In genomic region chr2:10016001-10016801, GRCh38 we compare ENCODE assay signal across 16 cellular contexts. TPM values are rescaled to one million over a fixed set of nuclear protein-coding genes. Genes with fewer than 3 reads are reported as not detected.
DNase-seq lines count a peak whose midpoint lies in the region; ATAC-seq and TF ChIP-seq lines count a peak whose summit lies in the region.
"Had no signal": no experiment of that assay in that cellular context is flagged by ENCODE, and none has a peak within 500 bp of the region (broad histone marks: within the 10 kb centered on the region; RNA-seq: fewer than 3 reads in every experiment).

No MANE protein-coding gene starts in this region.

- no peak overlapping the region for H3K4me3 Mint-ChIP-seq in chondrocyte (ENCODE audit: unreplicated experiment)
- H3K4me3 Mint-ChIP-seq: CD8-positive, alpha-beta T cell; GM23338; HFFc6 had no signal

- 92% methylated on average over 35 of the region's 35 CpGs for WGBS in right cardiac atrium
- WGBS in aorta, 2 donors, result 92 to 94% methylated on average over 35 of the region's 35 CpGs

- H3K36me3 ChIP-seq in right atrium auricular region, result no peaks in the 10 kb centered on the region
- H3K36me3 ChIP-seq in lower lobe of right lung, result no peaks in the 10 kb centered on the region
- no peaks in the 10 kb centered on the region for H3K36me3 ChIP-seq in aorta (ENCODE audit: control insufficient read depth in 1 of 2, insufficient read depth in 2 of 2, low read length in 1 of 2)

- H3K9me3 ChIP-seq in right cardiac atrium (ENCODE audit: control insufficient read depth, low read length) (no peaks in the 10 kb centered on the region), right atrium auricular region (peaks cover 0 to 6% of the 10 kb centered on the region in 2 donors), lower lobe of right lung (no peaks in the 10 kb centered on the region), aorta (ENCODE audit: control insufficient read depth, low read length) (no peaks in the 10 kb centered on the region)

- H3K4me3 ChIP-seq in right cardiac atrium (ENCODE audit: low read length) (no peak overlapping the region), right atrium auricular region (no peak overlapping the region), lower lobe of right lung (no peak overlapping the region), aorta (ENCODE audit: low read length in 2 of 2) (no peak overlapping the region)
- H3K4me3 ChIP-seq: GM23338, PC-9, SK-N-MC had no signal

- H3K27me3 Mint-ChIP-seq in chondrocyte (ENCODE audit: low read depth), result peaks cover 16% of the 10 kb centered on the region

- ATAC-seq in right cardiac atrium, result peak in 1 of 2 donors; percentile 10
- ATAC-seq in lower lobe of right lung, result no peak
- no peak for ATAC-seq in aorta (ENCODE audit: low FRiP score)
- ATAC-seq in HG03432 (IDR thresholded peaks at IDR 0.05; ENCODE audit: unreplicated experiment), result no peak
- ATAC-seq: CD8-positive, alpha-beta T cell; GM23338 had no signal

- H3K36me3 Mint-ChIP-seq in chondrocyte (ENCODE audit: low read depth), result peaks cover 3% of the 10 kb centered on the region
- H3K36me3 Mint-ChIP-seq: CD8-positive, alpha-beta T cell had no signal

- H3K4me1 ChIP-seq in right cardiac atrium (ENCODE audit: control insufficient read depth, insufficient read depth, low read length), result no peaks in the 10 kb centered on the region
- H3K4me1 ChIP-seq in right atrium auricular region, result no peaks in the 10 kb centered on the region
- peaks cover 19% of the 10 kb centered on the region for H3K4me1 ChIP-seq in lower lobe of right lung
- no peaks in the 10 kb centered on the region for H3K4me1 ChIP-seq in aorta (ENCODE audit: control insufficient read depth in 1 of 2, insufficient read depth in 2 of 2, low read length in 2 of 2)

- DNase-seq in right cardiac atrium (peak in 2 of 3 donors; percentile 11 to 47), right atrium auricular region (ENCODE audit: low spot score) (no peak), chondrocyte (ENCODE audit: low spot score) (peak; percentile 42), lower lobe of right lung (peak; percentile 41), aorta (peak; percentile 32 to 59), NCI-H1436 (lab: John Stamatoyannopoulos, UW) (no peak), iPS-NIHi7 (ENCODE audit: extremely low spot score) (no peak)
- DNase-seq: CD8-positive, alpha-beta T cell; DMS79; HFFc6; NCI-H2029 treated with DMSO at 0.1 percent for 48 hours; NCI-H510A treated with DMSO at 0.1 percent for 48 hours; PC-9 had no signal

- H3K27ac Mint-ChIP-seq in chondrocyte (ENCODE audit: unreplicated experiment), result no peak overlapping the region
- H3K27ac Mint-ChIP-seq: CD8-positive, alpha-beta T cell; GM23338; HFFc6 had no signal

- TF ChIP-seq CTCF in right atrium auricular region (IDR thresholded peaks at IDR 0.05) (no peak), chondrocyte (IDR thresholded peaks at IDR 0.05) (no peak), lower lobe of right lung (IDR thresholded peaks at IDR 0.05) (no peak)

- intact Hi-C loops in right cardiac atrium (cut with DNase I) (no loop called here), lower lobe of right lung (cut with DNase I) (no loop called here), aorta (cut with DNase I) (no loop called here)

- H3K9me3 Mint-ChIP-seq in chondrocyte (ENCODE audit: low read depth), result peaks cover 16% of the 10 kb centered on the region
- H3K9me3 Mint-ChIP-seq: GM23338, HFFc6 had no signal

- no peak overlapping the region for H3K27ac ChIP-seq in right cardiac atrium (ENCODE audit: low read length)
- H3K27ac ChIP-seq in right atrium auricular region, result no peak overlapping the region
- H3K27ac ChIP-seq in lower lobe of right lung, result no peak overlapping the region
- no peak overlapping the region for H3K27ac ChIP-seq in aorta (ENCODE audit: low read depth in 1 of 2, low read length in 2 of 2)
- H3K27ac ChIP-seq: PC-9, SK-N-MC had no signal

- H3K4me1 Mint-ChIP-seq in chondrocyte (ENCODE audit: low read depth), result no peaks in the 10 kb centered on the region
- H3K4me1 Mint-ChIP-seq: GM23338 had no signal

- H3K27me3 ChIP-seq in right cardiac atrium (ENCODE audit: control insufficient read depth, insufficient read depth) (no peaks in the 10 kb centered on the region), right atrium auricular region (no peaks in the 10 kb centered on the region), lower lobe of right lung (ENCODE audit: low read depth) (no peaks in the 10 kb centered on the region), aorta (ENCODE audit: control insufficient read depth in 1 of 2, insufficient read depth in 2 of 2, low read length in 1 of 2) (no peaks in the 10 kb centered on the region)

RNA-seq across cellular contexts. Expression of gene KLF11, which starts 27.1 kb away (rescaled TPM):
- total RNA-seq in right cardiac atrium (10 to 100 TPM; 24.0 to 42.4 (median 26.2) TPM), right atrium auricular region (10 to 100 TPM; 18.8 to 30.6 TPM), chondrocyte (10.7 to 16.2 TPM (median 15.2 TPM) in 3 replicates), lower lobe of right lung (40.8 TPM), aorta (10 to 100 TPM; 30.7 to 33.6 TPM)
- polyA plus RNA-seq in right cardiac atrium (9.8 TPM), aorta (10 to 100 TPM in 1 of 2 donors, 1 to 10 TPM in 1; 7.8 to 10.2 TPM)

Comparison
In these comparisons a context has a peak if more than half of its experiments do, and no peak if none do; other contexts are left out.
1. DNase-seq: peak in right cardiac atrium (2 of 3), chondrocyte (single experiment), lower lobe of right lung (single experiment) and aorta (2 of 2); none in right atrium auricular region (single experiment), NCI-H1436 (single experiment) and iPS-NIHi7 (single experiment).